Comparison of ENCODE assay signal across 8 cellular contexts in the genomic region with DNA sequence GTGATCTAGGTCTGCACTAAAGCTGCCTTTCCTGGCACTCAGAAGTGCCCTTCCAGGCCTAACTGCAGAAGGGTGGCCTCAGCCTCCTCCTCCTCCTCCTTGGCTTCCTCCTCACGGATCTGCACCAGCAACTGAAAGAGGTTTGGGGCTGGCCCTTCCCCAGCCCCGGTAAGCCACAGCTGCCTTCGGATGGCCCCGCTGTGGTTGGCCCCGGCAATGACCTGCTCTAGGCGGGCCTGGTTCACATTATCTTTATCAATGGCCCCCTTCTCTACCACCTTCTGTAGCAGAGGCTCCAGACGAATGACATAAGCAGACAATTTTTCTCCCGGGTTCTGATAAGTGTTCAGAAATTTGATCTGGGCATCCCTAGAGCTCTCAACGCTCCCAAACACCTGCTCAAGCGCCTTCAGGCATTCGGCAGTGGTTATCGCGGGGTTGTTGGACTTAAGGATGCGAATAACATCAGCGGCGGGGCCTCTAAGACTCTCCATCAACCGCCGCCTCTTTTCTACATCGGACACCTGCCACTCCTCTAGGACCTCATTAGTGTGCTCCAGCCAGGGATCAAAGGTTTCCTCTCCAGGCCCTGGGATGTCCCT.
DNase-seq lines count a peak whose midpoint lies in the region; ATAC-seq and TF ChIP-seq lines count a peak whose summit lies in the region.

No MANE protein-coding gene starts in this region.

- no peaks in the 10 kb centered on the region for H3K9me3 Mint-ChIP-seq in activated naive CD4-positive, alpha-beta T cell treated with anti-CD3 and anti-CD28 coated beads, Interleukin-2, amount 10 ng/mL, durations not matched to agents 7 days and 5 days

- ATAC-seq in GM18909 (IDR thresholded peaks at IDR 0.05; ENCODE audit: poor library complexity, unreplicated experiment), result peak; percentile 30

- TF ChIP-seq CTCF in AG09309 (IDR thresholded peaks at IDR 0.05; ENCODE audit: control insufficient read depth, insufficient read depth, low read depth, low read length, missing control alignments), result no peak

- H3K9me3 ChIP-seq in iPS DF 6.9 (ENCODE audit: control insufficient read depth, insufficient read depth, low read length), result no peaks in the 10 kb centered on the region

- H3K4me3 Mint-ChIP-seq in activated naive CD4-positive, alpha-beta T cell treated with anti-CD3 and anti-CD28 coated beads, Interleukin-2, amount 10 ng/mL, durations not matched to agents 7 days and 5 days, result peak overlapping the region; percentile 86

- no peaks in the 10 kb centered on the region for H3K27me3 Mint-ChIP-seq in activated naive CD4-positive, alpha-beta T cell treated with anti-CD3 and anti-CD28 coated beads, Interleukin-2, amount 10 ng/mL, durations not matched to agents 7 days and 5 days

- H3K27me3 ChIP-seq in iPS DF 6.9 (ENCODE audit: control insufficient read depth, insufficient read depth, low read length), result no peaks in the 10 kb centered on the region

- peak overlapping the region; percentile 97 for H3K27ac Mint-ChIP-seq in activated naive CD4-positive, alpha-beta T cell treated with anti-CD3 and anti-CD28 coated beads, Interleukin-2, amount 10 ng/mL, durations not matched to agents 7 days and 5 days

- H3K27ac ChIP-seq in iPS DF 6.9 (ENCODE audit: low read length) (no peak overlapping the region), skin epidermis (peak overlapping the region in 18 of 21 experiments; percentile 18 to 97 (median 86))

- H3K36me3 Mint-ChIP-seq in activated naive CD4-positive, alpha-beta T cell treated with anti-CD3 and anti-CD28 coated beads, Interleukin-2, amount 10 ng/mL, durations not matched to agents 7 days and 5 days, result peaks cover 22% of the 10 kb centered on the region

- no peaks in the 10 kb centered on the region for H3K36me3 ChIP-seq in iPS DF 6.9 (ENCODE audit: control insufficient read depth, insufficient read depth, low read length)

- CTCF ChIA-PET in activated naive CD4-positive, alpha-beta T cell treated with anti-CD3 and anti-CD28 coated beads, Interleukin-2, amount 10 ng/mL, durations not matched to agents 7 days and 5 days (lab: Charles Lee), result interaction anchor here (0.7 to 1.1 kb wide), 5 partner anchors 16 to 145 kb away, joined by 3 to 6 read pairs (median 3); partner anchors contain the start of gene ACOT2

- H3K4me1 ChIP-seq in iPS DF 6.9 (ENCODE audit: control insufficient read depth, insufficient read depth, low read length), result peaks cover 4% of the 10 kb centered on the region; the same call in 1 of the 2 replicates

- WGBS in iPS DF 6.9 (ENCODE audit: insufficient coverage, insufficient read length), result no CpG with 5 or more reads among the region's 19 CpGs

- peaks cover 34% of the 10 kb centered on the region for H3K4me1 Mint-ChIP-seq in activated naive CD4-positive, alpha-beta T cell treated with anti-CD3 and anti-CD28 coated beads, Interleukin-2, amount 10 ng/mL, durations not matched to agents 7 days and 5 days

- DNase-seq in AG09309 (ENCODE audit: low read depth), result no peak
- peak; percentile 97 for DNase-seq in NCI-H524 treated with DMSO at 0.1 percent for 48 hours (lab: John Stamatoyannopoulos, UW)
- DNase-seq in activated naive CD4-positive, alpha-beta T cell treated with anti-CD3 and anti-CD28 coated beads, Interleukin-2, amount 10 ng/mL, durations not matched to agents 7 days and 5 days, result peak; percentile 55
- no peak for DNase-seq in iPS DF 6.9 (ENCODE audit: low read depth, low spot score)
- DNase-seq in NCI-H446 (lab: John Stamatoyannopoulos, UW), result no peak
- DNase-seq in SW480 (ENCODE audit: low spot score), result no peak

- H3K4me3 ChIP-seq in AG09309 (ENCODE audit: control insufficient read depth, low read depth, low read length), result peak overlapping the region; percentile 77
- H3K4me3 ChIP-seq in iPS DF 6.9 (ENCODE audit: low read length), result peak overlapping the region; percentile 84; the same call in 1 of the 2 replicates
- H3K4me3 ChIP-seq in skin epidermis, result peak overlapping the region; percentile 66 to 94 (median 85)

Comparison
In these comparisons a context has a peak if more than half of its experiments do, and no peak if none do; other contexts are left out.
1. DNase-seq: peak in NCI-H524 treated with DMSO at 0.1 percent for 48 hours (single experiment) and activated naive CD4-positive, alpha-beta T cell treated with anti-CD3 and anti-CD28 coated beads, Interleukin-2, amount 10 ng/mL, durations not matched to agents 7 days and 5 days (single experiment); none in AG09309 (single experiment), iPS DF 6.9 (single experiment), NCI-H446 (0 of 2) and SW480 (single experiment).
2. Peak in every context shown above with its lines, with median percentiles within 50 percentile points of each other: H3K4me3 ChIP-seq.